ENCODE assay signal across 20 cellular contexts in genomic region chr5:143758015-143758414, GRCh38. TPM values are rescaled to one million over a fixed set of nuclear protein-coding genes. Genes with fewer than 3 reads are reported as not detected.
DNase-seq lines count a peak whose midpoint lies in the region; ATAC-seq and TF ChIP-seq lines count a peak whose summit lies in the region.
"Had no signal": no experiment of that assay in that cellular context is flagged by ENCODE, and none has a peak within 500 bp of the region (broad histone marks: within the 10 kb centered on the region; RNA-seq: fewer than 3 reads in every experiment).

No MANE protein-coding gene starts in this region.

- CTCF ChIA-PET in WTC11 (lab: Charles Lee) = no interaction called here

- H3K4me1 Mint-ChIP-seq in natural killer cell treated with Interleukin-12 subunit alpha and Interleukin-12 subunit beta and Interleukin-15 and Interleukin-18, amount 100 ng/mL, for 72 hours (ENCODE audit: low read depth in 2 of 2) = peaks cover 14 to 15% of the 10 kb centered on the region in 2 donors
- H3K4me1 Mint-ChIP-seq in natural killer cell = no peaks in the 10 kb centered on the region
- peaks cover 3% of the 10 kb centered on the region for H3K4me1 Mint-ChIP-seq in WTC11
- H3K4me1 Mint-ChIP-seq: CD4-positive, CD25-positive, alpha-beta regulatory T cell had no signal

- no peak for DNase-seq in natural killer cell treated with Interleukin-12 subunit alpha and Interleukin-12 subunit beta and Interleukin-15 and Interleukin-18, amount 100 ng/mL, for 72 hours (ENCODE audit: low spot score)
- no peak for DNase-seq in natural killer cell
- no peak for DNase-seq in WTC11 (ENCODE audit: low spot score)
- peak; percentile 44 for DNase-seq in middle frontal gyrus (ENCODE audit: extremely low spot score, low spot score)
- no peak for DNase-seq in NCI-H226
- no peak for DNase-seq in ecto neural progenitor cell (ENCODE audit: low spot score)
- DNase-seq in effector CD4-positive, alpha-beta T cell = no peak
- DNase-seq: CD4-positive, CD25-positive, alpha-beta regulatory T cell; DMS79; GOT3; NCI-H1105 treated with DMSO at 0.1 percent for 48 hours; NCI-H1694; NCI-H2081; NCI-H2171; NCI-H524 treated with DMSO at 0.1 percent for 48 hours; Peyer's patch had no signal

- H3K27ac Mint-ChIP-seq in natural killer cell treated with Interleukin-12 subunit alpha and Interleukin-12 subunit beta and Interleukin-15 and Interleukin-18, amount 100 ng/mL, for 72 hours = peak overlapping the region; percentile 18 to 88
- H3K27ac Mint-ChIP-seq in natural killer cell (no peak overlapping the region), WTC11 (no peak overlapping the region)
- H3K27ac Mint-ChIP-seq: CD4-positive, CD25-positive, alpha-beta regulatory T cell had no signal

- TF ChIP-seq CTCF in natural killer cell (IDR thresholded peaks at IDR 0.05) (no peak), WTC11 (IDR thresholded peaks at IDR 0.05) (no peak)

- peak overlapping the region; percentile 7 for H3K4me3 Mint-ChIP-seq in natural killer cell treated with Interleukin-12 subunit alpha and Interleukin-12 subunit beta and Interleukin-15 and Interleukin-18, amount 100 ng/mL, for 72 hours
- H3K4me3 Mint-ChIP-seq in natural killer cell (no peak overlapping the region), WTC11 (no peak overlapping the region)
- H3K4me3 Mint-ChIP-seq: CD4-positive, CD25-positive, alpha-beta regulatory T cell had no signal

- POLR2A ChIA-PET in WTC11 (lab: Charles Lee) = interaction anchor here (0.6 kb wide), 1 partner anchor 361 kb away, joined by 3 read pairs; no protein-coding TSS in a partner anchor

- peaks cover 4% of the 10 kb centered on the region for H3K9me3 Mint-ChIP-seq in natural killer cell treated with Interleukin-12 subunit alpha and Interleukin-12 subunit beta and Interleukin-15 and Interleukin-18, amount 100 ng/mL, for 72 hours
- H3K9me3 Mint-ChIP-seq in natural killer cell (peaks cover 0 to 2% of the 10 kb centered on the region in 2 donors), WTC11 (peaks cover 6% of the 10 kb centered on the region)

- no peak for ATAC-seq in natural killer cell treated with Interleukin-12 subunit alpha and Interleukin-12 subunit beta and Interleukin-15 and Interleukin-18, amount 100 ng/mL, for 72 hours
- ATAC-seq in natural killer cell = no peak
- ATAC-seq in WTC11 = peak; percentile 18; the same call in 1 of the 2 replicates
- ATAC-seq: HCT116 had no signal

- H3K27me3 Mint-ChIP-seq in natural killer cell treated with Interleukin-12 subunit alpha and Interleukin-12 subunit beta and Interleukin-15 and Interleukin-18, amount 100 ng/mL, for 72 hours = peaks cover 0 to 8% of the 10 kb centered on the region in 2 donors
- H3K27me3 Mint-ChIP-seq in natural killer cell (ENCODE audit: low read depth in 2 of 2) (peaks cover 4 to 7% of the 10 kb centered on the region in 2 donors), WTC11 (ENCODE audit: low read depth) (no peaks in the 10 kb centered on the region)
- H3K27me3 Mint-ChIP-seq: CD4-positive, CD25-positive, alpha-beta regulatory T cell had no signal

- H3K36me3 Mint-ChIP-seq in natural killer cell treated with Interleukin-12 subunit alpha and Interleukin-12 subunit beta and Interleukin-15 and Interleukin-18, amount 100 ng/mL, for 72 hours = peaks cover 11% of the 10 kb centered on the region
- H3K36me3 Mint-ChIP-seq in natural killer cell (no peaks in the 10 kb centered on the region), WTC11 (no peaks in the 10 kb centered on the region)
- H3K36me3 Mint-ChIP-seq: CD4-positive, CD25-positive, alpha-beta regulatory T cell had no signal

- intact Hi-C loops in natural killer cell (cut with micrococcal nuclease) = no loop called here

TF ChIP-seq in WTC11, 78 proteins besides CTCF, POLR2A, EP300 and RAD21:
- no peak for TF ChIP-seq AR (CRISPR knock-in tag; IDR thresholded peaks at IDR 0.05)
- TF ChIP-seq ZNF232 (CRISPR knock-in tag; IDR thresholded peaks at IDR 0.05) = no peak
- TF ChIP-seq NR3C1 (CRISPR knock-in tag; conservative IDR thresholded peaks at IDR 0.05; ENCODE audit: low read depth) = no peak
- no peak for TF ChIP-seq RELA (CRISPR knock-in tag; IDR thresholded peaks at IDR 0.05; ENCODE audit: borderline replicate concordance)
- no peak for TF ChIP-seq ERG (CRISPR knock-in tag; IDR thresholded peaks at IDR 0.05)
- TF ChIP-seq ZNF263 (CRISPR knock-in tag; IDR thresholded peaks at IDR 0.05; ENCODE audit: low read depth) = no peak
- TF ChIP-seq FOXP1 (CRISPR knock-in tag; IDR thresholded peaks at IDR 0.05; ENCODE audit: borderline replicate concordance) = no peak
- TF ChIP-seq ZNF317 (CRISPR knock-in tag; IDR thresholded peaks at IDR 0.05; ENCODE audit: borderline replicate concordance, low read depth) = no peak
- TF ChIP-seq ATF3 (CRISPR knock-in tag; conservative IDR thresholded peaks at IDR 0.05) = no peak
- no peak for TF ChIP-seq CDX4 (CRISPR knock-in tag; IDR thresholded peaks at IDR 0.05; ENCODE audit: borderline replicate concordance)
- TF ChIP-seq ETV6 (CRISPR knock-in tag; IDR thresholded peaks at IDR 0.05) = no peak

RNA-seq across cellular contexts. Expression of gene HMHB1, which starts 53.9 kb away (rescaled TPM):
- 1 to 10 TPM in 1 of 2 donors, not detected in 1; 1.5 TPM for total RNA-seq in natural killer cell treated with Interleukin-12 subunit alpha and Interleukin-12 subunit beta and Interleukin-15 and Interleukin-18, amount 100 ng/mL, for 72 hours
- not detected for total RNA-seq in natural killer cell
- not detected in 3 replicates for total RNA-seq in WTC11 (2021)
- total RNA-seq: A673; CD4-positive, CD25-positive, alpha-beta regulatory T cell; OCI-LY7; Peyer's patch; SK-MEL-5 had no signal

Comparison
In these comparisons a context has a peak if more than half of its experiments do, and no peak if none do; other contexts are left out.
1. H3K27ac Mint-ChIP-seq: peak in natural killer cell treated with Interleukin-12 subunit alpha and Interleukin-12 subunit beta and Interleukin-15 and Interleukin-18, amount 100 ng/mL, for 72 hours (2 of 2); none in natural killer cell (0 of 2) and WTC11 (single experiment).